27 cellular contexts compared by ENCODE assay signal in genomic region chr3:127804141-127804540, GRCh38. TPM values are rescaled to one million over a fixed set of nuclear protein-coding genes. Genes with fewer than 3 reads are reported as not detected.
A peak's percentile ranks its signal among the peaks of the same experiment; 100 is the strongest.
DNase-seq lines count a peak whose midpoint lies in the region; ATAC-seq and TF ChIP-seq lines count a peak whose summit lies in the region.
"Had no signal": no experiment of that assay in that cellular context is flagged by ENCODE, and none has a peak within 500 bp of the region (broad histone marks: within the 10 kb centered on the region; RNA-seq: fewer than 3 reads in every experiment).

No MANE protein-coding gene starts in this region.

- peak overlapping the region; percentile 68 for H3K27ac ChIP-seq in RWPE1
- H3K27ac ChIP-seq in epithelial cell of prostate: peak overlapping the region; percentile 100
- H3K27ac ChIP-seq: BLaER1, body of pancreas, stomach had no signal

- H3K4me1 Mint-ChIP-seq in CD14-positive monocyte: peaks cover 12% of the 10 kb centered on the region

- H3K4me3 Mint-ChIP-seq in CD14-positive monocyte: no peak overlapping the region
- H3K4me3 Mint-ChIP-seq: H9, naive B cell had no signal

- CTCF ChIA-PET in RWPE1 (lab: Yijun Ruan, JAX): no interaction called here

- DNase-seq in CD14-positive monocyte (ENCODE audit: low spot score): peak; percentile 20
- DNase-seq in RWPE1 (ENCODE audit: low spot score): no peak
- no peak for DNase-seq in epithelial cell of prostate (ENCODE audit: low read depth, low spot score)
- no peak for DNase-seq in sciatic nerve (ENCODE audit: low spot score)
- DNase-seq in activated CD4-positive, CD25-positive, alpha-beta regulatory T cell (lab: John Stamatoyannopoulos, UW): no peak
- no peak for DNase-seq in kidney tubule cell (ENCODE audit: low spot score)
- no peak for DNase-seq in SIG-M5 treated with dmso at 0.1 percent for 504 hours (lab: John Stamatoyannopoulos, UW; ENCODE audit: unreplicated experiment)
- DNase-seq: activated CD4-positive, alpha-beta T cell treated with anti-CD3 and anti-CD28 coated beads for 48 hours; activated T-cell treated with anti-CD3 and anti-CD28 coated beads, Interleukin-2, amount 50 U/mL, for 1 hour; body of pancreas; COR-L47; DMS79; effector CD8-positive, alpha-beta T cell; GDM1; H9; MM.1S; naive B cell; NCI-H1417; NCI-H2081; NCI-H345; NCI-H774; small intestine; stimulated activated CD4-positive, alpha-beta T cell treated with anti-CD3 and anti-CD28 coated beads, Interleukin-2, amount 100 ng/mL, for 24 hours; stomach had no signal

- peak; percentile 20 for ATAC-seq in sciatic nerve
- ATAC-seq in HG02884 (IDR thresholded peaks at IDR 0.05; ENCODE audit: unreplicated experiment): no peak
- ATAC-seq: body of pancreas, K562 had no signal

- POLR2A ChIA-PET in RWPE1 (lab: Yijun Ruan, JAX; ENCODE audit: low non-redundant PET): no interaction called here

- H3K27me3 Mint-ChIP-seq in CD14-positive monocyte (ENCODE audit: low read depth in 3 of 3): no peaks in the 10 kb centered on the region
- H3K27me3 Mint-ChIP-seq: naive B cell had no signal

- H3K36me3 Mint-ChIP-seq in CD14-positive monocyte: peaks cover 0 to 6% of the 10 kb centered on the region in 2 donors
- H3K36me3 Mint-ChIP-seq: naive B cell had no signal

- intact Hi-C loops in CD14-positive monocyte (cut with micrococcal nuclease): no loop called here
- intact Hi-C loops in sciatic nerve (cut with DNase I): no loop called here

- H3K27ac Mint-ChIP-seq in CD14-positive monocyte: peak overlapping the region in 1 of 7 donors; percentile 9
- H3K27ac Mint-ChIP-seq: H9 had no signal

- TF ChIP-seq CTCF in CD14-positive monocyte (IDR thresholded peaks at IDR 0.05) (no peak), RWPE1 (conservative IDR thresholded peaks at IDR 0.05; ENCODE audit: low read depth) (no peak)

- H3K9me3 Mint-ChIP-seq in CD14-positive monocyte: no peaks in the 10 kb centered on the region
- H3K9me3 Mint-ChIP-seq: H9, naive B cell had no signal

RNA-seq across cellular contexts. Expression of gene MGLL, which starts 18.2 kb away (rescaled TPM):
- polyA plus RNA-seq in CD14-positive monocyte: 1 to 10 TPM; 4.4 to 10.0 TPM
- total RNA-seq in sciatic nerve: 178 TPM
